22 cellular contexts compared by ENCODE assay signal in genomic region chr17:33929181-33929724, GRCh38.
DNase-seq lines count a peak whose midpoint lies in the region; TF ChIP-seq lines count a peak whose summit lies in the region.
"Had no signal": no experiment of that assay in that cellular context is flagged by ENCODE, and none has a peak within 500 bp of the region (broad histone marks: within the 10 kb centered on the region; RNA-seq: fewer than 3 reads in every experiment).

No MANE protein-coding gene starts in this region.

- peak; percentile 61 for DNase-seq in NT2/D1 (ENCODE audit: low read depth, low spot score)
- peak; percentile 33 for DNase-seq in iPS DF 6.9 (ENCODE audit: low read depth, low spot score)
- DNase-seq in neural progenitor cell (ENCODE audit: low spot score): peak; percentile 51
- DNase-seq in NCI-H82 (lab: John Stamatoyannopoulos, UW): no peak
- no peak for DNase-seq in activated naive CD4-positive, alpha-beta T cell (lab: John Stamatoyannopoulos, UW)
- DNase-seq in NCI-H1694 treated with DMSO at 0.1 percent for 48 hours (lab: John Stamatoyannopoulos, UW): no peak
- DNase-seq: activated B cell treated with CpG ODN at 0.5 μM for 24 hours; anterior cingulate cortex; CD4-positive, alpha-beta T cell; left colon; naive thymus-derived CD4-positive, alpha-beta T cell; NCI-H2171; ovary; right cardiac atrium; stimulated activated naive CD8-positive, alpha-beta T cell treated with anti-CD3 and anti-CD28 coated beads, Interleukin-15, Interleukin-2, amounts not matched to agents 100 U/mL and 50 U/mL, for 24 hours; T-helper 9 cell had no signal

- H3K79me2 ChIP-seq in neural progenitor cell (ENCODE audit: low read depth): no peaks in the 10 kb centered on the region

- H3K36me3 ChIP-seq in HUES48 (ENCODE audit: control insufficient read depth, insufficient read depth, low read length): no peaks in the 10 kb centered on the region
- H3K36me3 ChIP-seq in NT2/D1 (ENCODE audit: insufficient read depth, insufficient read length, low read length): no peaks in the 10 kb centered on the region
- H3K36me3 ChIP-seq in iPS DF 6.9 (ENCODE audit: control insufficient read depth, insufficient read depth, low read length): no peaks in the 10 kb centered on the region
- no peaks in the 10 kb centered on the region for H3K36me3 ChIP-seq in neural progenitor cell
- H3K36me3 ChIP-seq: cardiac muscle cell, gastroesophageal sphincter, ovary had no signal

- H3K27ac ChIP-seq in HUES48 (ENCODE audit: low read depth, low read length) (peak overlapping the region; percentile 82), iPS DF 6.9 (ENCODE audit: low read length) (no peak overlapping the region), neural progenitor cell (no peak overlapping the region)
- H3K27ac ChIP-seq: cardiac muscle cell, coronary artery, gastroesophageal sphincter, ovary had no signal

- TF ChIP-seq CTCF in neural progenitor cell (IDR thresholded peaks at IDR 0.05): no peak

- no peaks in the 10 kb centered on the region for H3K9me3 ChIP-seq in HUES48 (ENCODE audit: control insufficient read depth, insufficient read depth, low read length)
- no peaks in the 10 kb centered on the region for H3K9me3 ChIP-seq in NT2/D1 (ENCODE audit: insufficient read depth, low read length)
- H3K9me3 ChIP-seq in iPS DF 6.9 (ENCODE audit: control insufficient read depth, insufficient read depth, low read length): no peaks in the 10 kb centered on the region
- no peaks in the 10 kb centered on the region for H3K9me3 ChIP-seq in neural progenitor cell (ENCODE audit: low read depth)
- H3K9me3 ChIP-seq: gastroesophageal sphincter, ovary had no signal

- peaks cover 28% of the 10 kb centered on the region for H3K4me1 ChIP-seq in HUES48 (ENCODE audit: control insufficient read depth, insufficient read depth, low read length)
- peaks cover 11% of the 10 kb centered on the region for H3K4me1 ChIP-seq in NT2/D1 (ENCODE audit: insufficient read depth, insufficient read length)
- peaks cover 2% of the 10 kb centered on the region; the same call in 1 of the 2 replicates for H3K4me1 ChIP-seq in iPS DF 6.9 (ENCODE audit: control insufficient read depth, insufficient read depth, low read length)
- H3K4me1 ChIP-seq in neural progenitor cell: peaks cover 18% of the 10 kb centered on the region
- H3K4me1 ChIP-seq: gastroesophageal sphincter had no signal

- H3K27ac Mint-ChIP-seq in neural progenitor cell: peak overlapping the region; percentile 51
- H3K27ac Mint-ChIP-seq: activated B cell treated with CpG ODN at 0.5 μM for 24 hours; activated naive CD4-positive, alpha-beta T cell treated with anti-CD3 and anti-CD28 coated beads, Interleukin-2, amount 50 U/mL, for 72 hours; CD4-positive, alpha-beta T cell; memory B cell; naive thymus-derived CD4-positive, alpha-beta T cell had no signal

- H3K4me3 Mint-ChIP-seq in neural progenitor cell: peak overlapping the region; percentile 44
- H3K4me3 Mint-ChIP-seq: activated B cell treated with CpG ODN at 0.5 μM for 24 hours; CD4-positive, alpha-beta T cell; memory B cell; naive thymus-derived CD4-positive, alpha-beta T cell had no signal

- peaks cover 45% of the 10 kb centered on the region for H3K4me1 Mint-ChIP-seq in neural progenitor cell
- H3K4me1 Mint-ChIP-seq: activated B cell treated with CpG ODN at 0.5 μM for 24 hours; memory B cell; naive thymus-derived CD4-positive, alpha-beta T cell had no signal

- peaks cover 3% of the 10 kb centered on the region for H3K27me3 Mint-ChIP-seq in neural progenitor cell (ENCODE audit: insufficient read depth, low read depth)

- peak overlapping the region; percentile 64 for H3K4me2 ChIP-seq in neural progenitor cell

- H2AFZ ChIP-seq in neural progenitor cell (replicated peaks): peak overlapping the region; percentile 44

- peaks cover 15% of the 10 kb centered on the region for H3F3A ChIP-seq in neural progenitor cell (ENCODE audit: low read depth)

- no CpG with 5 or more reads among the region's 9 CpGs for WGBS in iPS DF 6.9 (ENCODE audit: insufficient coverage, insufficient read length)

- H3K36me3 Mint-ChIP-seq in neural progenitor cell: no peaks in the 10 kb centered on the region
- H3K36me3 Mint-ChIP-seq: activated naive CD4-positive, alpha-beta T cell treated with anti-CD3 and anti-CD28 coated beads, Interleukin-2, amount 50 U/mL, for 72 hours; memory B cell; naive thymus-derived CD4-positive, alpha-beta T cell had no signal

- H4K20me1 ChIP-seq in neural progenitor cell (ENCODE audit: low read depth): no peaks in the 10 kb centered on the region

- peaks cover 2% of the 10 kb centered on the region for H3K9me3 Mint-ChIP-seq in neural progenitor cell
- H3K9me3 Mint-ChIP-seq: activated B cell treated with CpG ODN at 0.5 μM for 24 hours; activated naive CD4-positive, alpha-beta T cell treated with anti-CD3 and anti-CD28 coated beads, Interleukin-2, amount 50 U/mL, for 72 hours; CD4-positive, alpha-beta T cell; memory B cell had no signal

- H3K9ac ChIP-seq in HUES48 (ENCODE audit: low read depth, low read length): no peak overlapping the region
- no peak overlapping the region for H3K9ac ChIP-seq in NT2/D1 (ENCODE audit: insufficient read length, low read depth)
- no peak overlapping the region for H3K9ac ChIP-seq in neural progenitor cell

- peak overlapping the region; percentile 12 for H3K4me3 ChIP-seq in HUES48 (ENCODE audit: low read depth, low read length)
- no peak overlapping the region for H3K4me3 ChIP-seq in NT2/D1 (ENCODE audit: insufficient read length, low read depth)
- H3K4me3 ChIP-seq in iPS DF 6.9 (ENCODE audit: low read length): no peak overlapping the region
- H3K4me3 ChIP-seq in neural progenitor cell: peak overlapping the region; percentile 17
- H3K4me3 ChIP-seq: cardiac muscle cell, coronary artery, gastroesophageal sphincter, ovary had no signal

- no peaks in the 10 kb centered on the region for H3K27me3 ChIP-seq in HUES48 (ENCODE audit: control insufficient read depth, insufficient read depth, low read length)
- no peaks in the 10 kb centered on the region for H3K27me3 ChIP-seq in NT2/D1 (ENCODE audit: insufficient read depth, insufficient read length)
- no peaks in the 10 kb centered on the region for H3K27me3 ChIP-seq in iPS DF 6.9 (ENCODE audit: control insufficient read depth, insufficient read depth, low read length)
- no peaks in the 10 kb centered on the region for H3K27me3 ChIP-seq in neural progenitor cell
- H3K27me3 ChIP-seq: cardiac muscle cell, ovary had no signal

Comparison
In these comparisons a context has a peak if more than half of its experiments do, and no peak if none do; other contexts are left out.
1. H3K4me3 ChIP-seq: peak in HUES48 (single experiment) and neural progenitor cell (single experiment); none in NT2/D1 (single experiment) and iPS DF 6.9 (single experiment).
2. DNase-seq: peak in NT2/D1 (single experiment), iPS DF 6.9 (single experiment) and neural progenitor cell (single experiment); none in NCI-H82 (single experiment), activated naive CD4-positive, alpha-beta T cell (0 of 4) and NCI-H1694 treated with DMSO at 0.1 percent for 48 hours (single experiment).